In genomic region chr14:22887260-22887989, GRCh38 we compare ENCODE assay signal across 1 cellular context.
TF ChIP-seq lines count a peak whose summit lies in the region.

No MANE protein-coding gene starts in this region.

TF ChIP-seq in K562, 482 proteins besides CTCF, POLR2A, EP300 and RAD21 (continues in another document):
- no peak for TF ChIP-seq TRIM24 (IDR thresholded peaks at IDR 0.05)
- no peak for TF ChIP-seq CEBPB (tag; IDR thresholded peaks at IDR 0.05)
- no peak for TF ChIP-seq CEBPG (CRISPR knock-in tag; IDR thresholded peaks at IDR 0.05)
- no peak for TF ChIP-seq CEBPG (tag; conservative IDR thresholded peaks at IDR 0.05 in 1 of 2, IDR thresholded peaks at IDR 0.05 in 1 of 2)
- peak; percentile 2; the same call in 1 of the 2 replicates for TF ChIP-seq GABPB1 (CRISPR knock-in tag; IDR thresholded peaks at IDR 0.05)
- peak in 1 of 2 experiments; percentile 18 for TF ChIP-seq AFF1 (IDR thresholded peaks at IDR 0.05; ENCODE audit: low read depth in 1 of 2, partially characterized antibody in 2 of 2)
- peak; percentile 24 for TF ChIP-seq EP400 (IDR thresholded peaks at IDR 0.05)
- peak in 1 of 2 experiments; percentile 50; a peak in 1 of 4 replicates for TF ChIP-seq RCOR1 (IDR thresholded peaks at IDR 0.05; ENCODE audit: borderline replicate concordance in 1 of 2, low read depth in 2 of 2, low read length in 2 of 2)
- TF ChIP-seq SPI1 (IDR thresholded peaks at IDR 0.05; ENCODE audit: borderline replicate concordance, low read depth, low read length): peak; percentile 98
- 0 out of 2 replicates have a peak, but pooled peaks have one; percentile 4 for TF ChIP-seq ARID1B (IDR thresholded peaks at IDR 0.05)
- no peak for TF ChIP-seq ZNF12 (CRISPR knock-in tag; IDR thresholded peaks at IDR 0.05)
- no peak for TF ChIP-seq BACH1 (tag; IDR thresholded peaks at IDR 0.05)
- TF ChIP-seq PATZ1 (CRISPR knock-in tag; IDR thresholded peaks at IDR 0.05; ENCODE audit: borderline replicate concordance): no peak
- TF ChIP-seq ZNF592 (IDR thresholded peaks at IDR 0.05): 0 out of 2 replicates have a peak, but pooled peaks have one; percentile 16
- no peak for TF ChIP-seq ZC3H11A (IDR thresholded peaks at IDR 0.05; ENCODE audit: low read depth, low read length)
- TF ChIP-seq USF1 (CRISPR knock-in tag; IDR thresholded peaks at IDR 0.05): peak; percentile 29; the same call in 1 of the 2 replicates
- 0 out of 2 replicates have a peak, but pooled peaks have one; percentile 1 for TF ChIP-seq LCOR (CRISPR knock-in tag; IDR thresholded peaks at IDR 0.05)
- TF ChIP-seq FOXM1 (IDR thresholded peaks at IDR 0.05; ENCODE audit: low read depth): peak; percentile 90
- no peak for TF ChIP-seq FOXM1 (CRISPR knock-in tag; IDR thresholded peaks at IDR 0.05; ENCODE audit: low read depth)
- TF ChIP-seq ETV6 (IDR thresholded peaks at IDR 0.05; ENCODE audit: borderline replicate concordance in 1 of 2, low read depth in 2 of 2, low read length in 1 of 2): peak in 1 of 2 experiments; percentile 98; a peak in 2 of 4 replicates
- no peak for TF ChIP-seq ETV6 (CRISPR knock-in tag; IDR thresholded peaks at IDR 0.05; ENCODE audit: borderline replicate concordance)
- no peak for TF ChIP-seq ETV5 (CRISPR knock-in tag; IDR thresholded peaks at IDR 0.05; ENCODE audit: low read depth)
- TF ChIP-seq FIP1L1 (IDR thresholded peaks at IDR 0.05; ENCODE audit: low read depth, low read length, poor library complexity, severe bottlenecking): no peak
- no peak for TF ChIP-seq SETDB1 (IDR thresholded peaks at IDR 0.05; ENCODE audit: low read length)
- peak; percentile 12 to 24; a peak in 1 of 4 replicates for TF ChIP-seq SIN3A (IDR thresholded peaks at IDR 0.05; ENCODE audit: borderline replicate concordance in 2 of 2, control insufficient read depth in 1 of 2, low read depth in 2 of 2, low read length in 2 of 2)
- TF ChIP-seq ZBTB1 (CRISPR knock-in tag; IDR thresholded peaks at IDR 0.05; ENCODE audit: borderline replicate concordance, low read depth): no peak
- TF ChIP-seq ZBTB49 (CRISPR knock-in tag; IDR thresholded peaks at IDR 0.05; ENCODE audit: borderline replicate concordance): no peak
- no peak for TF ChIP-seq PYGO2 (tag; IDR thresholded peaks at IDR 0.05)
- peak; percentile 67 for TF ChIP-seq MYC (IDR thresholded peaks at IDR 0.05; ENCODE audit: low read depth, low read length)
- TF ChIP-seq MYC (CRISPR knock-in tag; IDR thresholded peaks at IDR 0.05; ENCODE audit: borderline replicate concordance, low read depth): no peak
- TF ChIP-seq PHB (CRISPR knock-in tag; IDR thresholded peaks at IDR 0.05): no peak
- TF ChIP-seq ETS1 (conservative IDR thresholded peaks at IDR 0.05; ENCODE audit: control insufficient read depth, low read depth, low read length): peak; percentile 55
- TF ChIP-seq THAP12 (CRISPR knock-in tag; IDR thresholded peaks at IDR 0.05): no peak
- peak; percentile 17; the same call in 1 of the 2 replicates for TF ChIP-seq NBN (IDR thresholded peaks at IDR 0.05; ENCODE audit: low read depth)
- TF ChIP-seq E2F5 (CRISPR knock-in tag; IDR thresholded peaks at IDR 0.05): no peak
- TF ChIP-seq TOE1 (IDR thresholded peaks at IDR 0.05; ENCODE audit: borderline replicate concordance): peak; percentile 90; the same call in 1 of the 2 replicates
- TF ChIP-seq TOE1 (CRISPR knock-in tag; IDR thresholded peaks at IDR 0.05; ENCODE audit: borderline replicate concordance, low read depth): no peak
- peak; percentile 40 for TF ChIP-seq ATF7 (IDR thresholded peaks at IDR 0.05)
- peak; percentile 40 for TF ChIP-seq KDM5B (IDR thresholded peaks at IDR 0.05; ENCODE audit: insufficient replicate concordance, low read depth, low read length)
- no peak for TF ChIP-seq U2AF2 (optimal IDR thresholded peaks at IDR 0.05; ENCODE audit: low read depth, low read length)
- TF ChIP-seq DPF2 (IDR thresholded peaks at IDR 0.05): 0 out of 2 replicates have a peak, but pooled peaks have one; percentile 53
- 0 out of 2 replicates have a peak, but pooled peaks have one; percentile 9 for TF ChIP-seq DMBX1 (CRISPR knock-in tag; IDR thresholded peaks at IDR 0.05; ENCODE audit: borderline replicate concordance)
- no peak for TF ChIP-seq ID3 (CRISPR knock-in tag; IDR thresholded peaks at IDR 0.05)
- no peak for TF ChIP-seq ID3 (tag; IDR thresholded peaks at IDR 0.05)
- no peak for TF ChIP-seq NR2C2 (CRISPR knock-in tag; IDR thresholded peaks at IDR 0.05)
- TF ChIP-seq NR2C2 (tag; IDR thresholded peaks at IDR 0.05): peak; percentile 66
- TF ChIP-seq KLF6 (CRISPR knock-in tag; IDR thresholded peaks at IDR 0.05; ENCODE audit: borderline replicate concordance): no peak
- TF ChIP-seq SNIP1 (IDR thresholded peaks at IDR 0.05; ENCODE audit: low read depth): 0 out of 2 replicates have a peak, but pooled peaks have one; percentile 8
- no peak for TF ChIP-seq ZNF75A (CRISPR knock-in tag; IDR thresholded peaks at IDR 0.05)
